ENCODE assay signal across 20 cellular contexts in the genomic region with DNA sequence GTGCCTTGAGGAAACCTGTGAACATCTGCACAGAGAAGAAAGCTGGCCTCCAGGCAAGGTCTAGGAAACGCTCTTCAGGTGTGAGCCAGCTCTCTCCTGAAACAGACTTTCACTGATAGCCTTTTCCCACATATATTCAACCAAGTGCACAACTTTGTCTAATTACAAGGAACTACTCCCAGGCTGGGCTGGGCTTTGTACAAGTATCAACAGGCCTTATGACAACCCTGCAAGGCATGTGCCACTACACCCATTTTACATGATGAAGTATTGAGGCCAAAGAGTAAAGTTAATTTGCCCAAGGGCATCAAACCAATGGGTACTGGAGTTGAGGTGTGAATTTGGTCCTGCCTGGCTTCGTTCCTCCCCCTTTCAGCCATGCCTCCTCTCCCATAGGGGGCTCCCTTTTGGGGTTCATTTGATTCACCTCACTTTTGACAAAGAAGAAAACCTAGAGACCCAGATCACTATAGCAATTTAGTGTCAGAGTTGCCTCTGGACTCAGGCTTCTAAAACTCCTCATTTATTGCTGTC. TPM values are rescaled to one million over a fixed set of nuclear protein-coding genes. Genes with fewer than 3 reads are reported as not detected.
A peak's percentile ranks its signal among the peaks of the same experiment; 100 is the strongest.
DNase-seq lines count a peak whose midpoint lies in the region; ATAC-seq and TF ChIP-seq lines count a peak whose summit lies in the region.
"Had no signal": no experiment of that assay in that cellular context is flagged by ENCODE, and none has a peak within 500 bp of the region (broad histone marks: within the 10 kb centered on the region; RNA-seq: fewer than 3 reads in every experiment).

No MANE protein-coding gene starts in this region.

- peak overlapping the region; percentile 59 for H3K4me3 Mint-ChIP-seq in CD4-positive, alpha-beta T cell
- peak overlapping the region; percentile 98 for H3K4me3 Mint-ChIP-seq in osteocyte (ENCODE audit: unreplicated experiment)

- no peaks in the 10 kb centered on the region for H3K36me3 Mint-ChIP-seq in CD4-positive, alpha-beta T cell (ENCODE audit: low read depth)
- no peaks in the 10 kb centered on the region for H3K36me3 Mint-ChIP-seq in osteocyte (ENCODE audit: unreplicated experiment)

- H3K27ac Mint-ChIP-seq in CD4-positive, alpha-beta T cell, result no peak overlapping the region
- no peak overlapping the region for H3K27ac Mint-ChIP-seq in osteocyte (ENCODE audit: unreplicated experiment)
- H3K27ac Mint-ChIP-seq: activated T-helper 2 cell treated with anti-CD3 and anti-CD28 coated beads, Interferon-gamma antibody, Interleukin-2, Interleukin-4, amounts not matched to agents 10 μg/mL and 5 μg/mL and 100 μg/mL, durations not matched to agents 14 hours and 24 hours and 36 hours; B cell had no signal

- H3K27me3 Mint-ChIP-seq in CD4-positive, alpha-beta T cell, result peaks cover 65% of the 10 kb centered on the region
- H3K27me3 Mint-ChIP-seq in osteocyte (ENCODE audit: unreplicated experiment), result no peaks in the 10 kb centered on the region

- peaks cover 52% of the 10 kb centered on the region for H3K27me3 ChIP-seq in CD4-positive, alpha-beta T cell (ENCODE audit: control insufficient read depth, insufficient read depth, low read length)
- H3K27me3 ChIP-seq in esophagus muscularis mucosa, result no peaks in the 10 kb centered on the region

- WGBS in esophagus muscularis mucosa, result 97% methylated on average over 2 of the region's 2 CpGs

- H3K9me3 Mint-ChIP-seq in CD4-positive, alpha-beta T cell, result no peaks in the 10 kb centered on the region
- no peaks in the 10 kb centered on the region for H3K9me3 Mint-ChIP-seq in osteocyte (ENCODE audit: unreplicated experiment)
- H3K9me3 Mint-ChIP-seq: activated T-helper 2 cell treated with anti-CD3 and anti-CD28 coated beads, Interferon-gamma antibody, Interleukin-2, Interleukin-4, amounts not matched to agents 10 μg/mL and 5 μg/mL and 100 μg/mL, durations not matched to agents 14 hours and 24 hours and 36 hours had no signal

- TF ChIP-seq POLR2A in esophagus muscularis mucosa (IDR thresholded peaks at IDR 0.05; ENCODE audit: low read depth), result no peak

- peaks cover 18 to 78% (median 67%) of the 10 kb centered on the region in 4 donors for H3K4me1 ChIP-seq in esophagus muscularis mucosa

- no peaks in the 10 kb centered on the region for H3K36me3 ChIP-seq in esophagus muscularis mucosa

- CTCF ChIA-PET in CD4-positive, alpha-beta T cell (lab: Charles Lee), result no interaction called here
- CTCF ChIA-PET in RWPE1 (lab: Yijun Ruan, JAX), result interaction anchor here (0.6 to 1.0 kb wide), 2 partner anchors 11 to 278 kb away, joined by 3 to 7 read pairs; no protein-coding TSS in a partner anchor

- H3K4me3 ChIP-seq in esophagus muscularis mucosa, result peak overlapping the region; percentile 79 to 87 (median 82)

- ATAC-seq in CD4-positive, alpha-beta T cell (ENCODE audit: poor library complexity), result no peak
- no peak for ATAC-seq in GM21528 (IDR thresholded peaks at IDR 0.05; ENCODE audit: low FRiP score, unreplicated experiment)
- ATAC-seq: left cardiac atrium had no signal

- POLR2A ChIA-PET in CD4-positive, alpha-beta T cell (lab: Charles Lee), result no interaction called here
- POLR2A ChIA-PET in RWPE1 (lab: Yijun Ruan, JAX; ENCODE audit: low non-redundant PET), result no interaction called here

- H3K9me3 ChIP-seq in CD4-positive, alpha-beta T cell (ENCODE audit: control insufficient read depth, low read length), result no peaks in the 10 kb centered on the region
- H3K9me3 ChIP-seq in esophagus muscularis mucosa, result no peaks in the 10 kb centered on the region

- DNase-seq in CD4-positive, alpha-beta T cell, result no peak
- peak; percentile 53 for DNase-seq in RWPE1 (ENCODE audit: low spot score)
- peak; percentile 55 for DNase-seq in esophagus muscularis mucosa (ENCODE audit: extremely low spot score)
- no peak for DNase-seq in osteocyte (ENCODE audit: extremely low spot score, unreplicated experiment)
- DNase-seq in putamen (ENCODE audit: low spot score), result no peak
- DNase-seq in AG08395 (ENCODE audit: low spot score), result no peak
- no peak for DNase-seq in activated CD4-positive, alpha-beta T cell treated with anti-CD3 and anti-CD28 coated beads for 4 hours
- DNase-seq: activated CD8-positive, alpha-beta memory T cell treated with anti-CD3 and anti-CD28 coated beads for 24 hours; cortex of kidney; DMS53; hippocampal formation; left cardiac atrium; NCI-H1694 treated with DMSO at 0.1 percent for 48 hours; NCI-H510A treated with DMSO at 0.1 percent for 48 hours; OCI-M1; stimulated activated CD4-positive, alpha-beta T cell treated with anti-CD3 and anti-CD28 coated beads, Interleukin-12 subunit alpha, Interleukin-12 subunit beta, amount 100 ng/mL, for 4 hours; stimulated activated naive CD4-positive, alpha-beta T cell treated with Interleukin-2 at 50 U/mL for 16 hours had no signal

- TF ChIP-seq CTCF in CD4-positive, alpha-beta T cell (IDR thresholded peaks at IDR 0.05), result no peak
- no peak for TF ChIP-seq CTCF in RWPE1 (conservative IDR thresholded peaks at IDR 0.05; ENCODE audit: low read depth)
- TF ChIP-seq CTCF in esophagus muscularis mucosa (IDR thresholded peaks at IDR 0.05), result no peak
- TF ChIP-seq CTCF in osteocyte (IDR thresholded peaks at IDR 0.05), result no peak

- TF ChIP-seq EP300 in esophagus muscularis mucosa (IDR thresholded peaks at IDR 0.05), result no peak

- H3K27ac ChIP-seq in CD4-positive, alpha-beta T cell (ENCODE audit: low read depth, low read length), result no peak overlapping the region
- H3K27ac ChIP-seq in RWPE1 (no peak overlapping the region), esophagus muscularis mucosa (replicated peaks in 1 of 4) (peak overlapping the region; percentile 92 to 96 (median 94))

- intact Hi-C loops in CD4-positive, alpha-beta T cell (cut with DNase I, micrococcal nuclease), result no loop called here
- intact Hi-C loops in esophagus muscularis mucosa (cut with DNase I), result loop anchor here (5.0 to 10.0 kb wide), 2 partner anchors 52 to 114 kb away; a partner anchor contains a TSS

- peaks cover 24% of the 10 kb centered on the region for H3K4me1 Mint-ChIP-seq in CD4-positive, alpha-beta T cell (ENCODE audit: low read depth)
- peaks cover 38% of the 10 kb centered on the region for H3K4me1 Mint-ChIP-seq in osteocyte (ENCODE audit: unreplicated experiment)

RNA-seq across cellular contexts. Expression of a gene that starts 2.1 kb away (rescaled TPM):
- not detected for total RNA-seq in CD4-positive, alpha-beta T cell
- total RNA-seq in esophagus muscularis mucosa (100 to 1,000 TPM in 1 of 4 donors, 10 to 100 TPM in 3; 46.1 to 129 (median 74.8) TPM), osteocyte (50.4 and 53.7 TPM in 2 replicates)

Comparison
In these comparisons a context has a peak if more than half of its experiments do, and no peak if none do; other contexts are left out.
1. DNase-seq: peak in RWPE1 (single experiment) and esophagus muscularis mucosa (single experiment); none in CD4-positive, alpha-beta T cell (0 of 10), osteocyte (single experiment), putamen (single experiment), AG08395 (single experiment) and activated CD4-positive, alpha-beta T cell treated with anti-CD3 and anti-CD28 coated beads for 4 hours (0 of 2).
2. H3K27ac ChIP-seq: peak in esophagus muscularis mucosa (4 of 4); none in CD4-positive, alpha-beta T cell (single experiment) and RWPE1 (single experiment).
3. RNA of a gene that starts 2.1 kb away (total RNA-seq): 46.1 to 129 TPM in esophagus muscularis mucosa and 50.4 to 53.7 TPM in osteocyte; not detected in CD4-positive, alpha-beta T cell; every median in the first group is over 10 times any median in the second.